Comparison of ENCODE assay signal across 10 cellular contexts in the genomic region with DNA sequence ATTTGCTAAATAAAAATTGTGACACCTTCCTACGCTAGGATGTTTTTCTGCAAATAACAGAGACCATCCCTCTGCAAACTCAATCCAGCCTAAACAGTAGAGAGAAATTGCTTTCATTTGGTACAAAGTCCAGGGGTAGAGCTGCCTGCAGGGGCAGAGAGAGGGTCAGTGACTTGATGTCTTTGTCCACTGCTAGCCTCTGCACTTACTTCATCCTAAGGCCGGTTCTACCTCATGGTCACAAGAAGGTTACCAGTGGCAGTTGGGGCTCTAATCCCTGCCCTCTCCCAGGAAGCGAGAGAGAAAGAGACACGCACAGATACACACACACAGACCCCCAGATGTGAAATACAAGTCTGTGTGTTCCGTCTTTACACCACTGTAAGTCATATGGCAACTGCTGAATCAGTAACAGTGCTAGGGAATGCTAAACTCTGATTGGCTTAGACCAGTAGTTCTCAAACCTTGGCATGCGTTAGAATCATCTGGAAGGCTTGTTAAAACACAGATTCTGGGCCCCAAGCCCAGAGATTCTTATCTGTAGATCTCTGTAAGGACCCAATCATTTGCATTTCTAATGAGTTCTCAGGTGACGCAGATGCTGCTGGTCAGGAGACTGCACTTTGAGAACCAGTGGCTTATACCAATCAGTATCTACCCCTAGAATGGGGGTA. TPM values are rescaled to one million over a fixed set of nuclear protein-coding genes. Genes with fewer than 3 reads are reported as not detected.
A peak's percentile ranks its signal among the peaks of the same experiment; 100 is the strongest.
DNase-seq lines count a peak whose midpoint lies in the region; ATAC-seq and TF ChIP-seq lines count a peak whose summit lies in the region.
"Had no signal": no experiment of that assay in that cellular context is flagged by ENCODE, and none has a peak within 500 bp of the region (broad histone marks: within the 10 kb centered on the region; RNA-seq: fewer than 3 reads in every experiment).

No MANE protein-coding gene starts in this region.

- H3K27ac ChIP-seq in smooth muscle cell (ENCODE audit: low read depth): peak overlapping the region; percentile 11
- no peak overlapping the region for H3K27ac ChIP-seq in tibial artery

- no peak for TF ChIP-seq CTCF in fibroblast of mammary gland (conservative IDR thresholded peaks at IDR 0.05; ENCODE audit: control insufficient read depth, insufficient read depth, low read depth, low read length)
- no peak for TF ChIP-seq CTCF in smooth muscle cell (IDR thresholded peaks at IDR 0.05; ENCODE audit: borderline replicate concordance, insufficient read depth, poor library complexity, severe bottlenecking)
- no peak for TF ChIP-seq CTCF in tibial artery (IDR thresholded peaks at IDR 0.05)

- H3K9me3 ChIP-seq in smooth muscle cell (replicated peaks; ENCODE audit: low read depth): no peaks in the 10 kb centered on the region
- no peaks in the 10 kb centered on the region for H3K9me3 ChIP-seq in tibial artery

- no peak overlapping the region for H3K9ac ChIP-seq in smooth muscle cell (ENCODE audit: low read depth)

- H3K4me2 ChIP-seq in smooth muscle cell: no peak overlapping the region

- H3K36me3 ChIP-seq in smooth muscle cell (ENCODE audit: low read depth) (peaks cover 3% of the 10 kb centered on the region), tibial artery (peaks cover 0 to 10% (median 6%) of the 10 kb centered on the region in 3 donors)

- peaks cover 6 to 23% of the 10 kb centered on the region in 2 donors for H3K27me3 Mint-ChIP-seq in effector memory CD8-positive, alpha-beta T cell
- H3K27me3 Mint-ChIP-seq in stimulated activated memory B cell treated with anti-CD40 and anti-IgM and Interleukin-4, amounts not matched to agents 10 μg/mL and 1 μg/mL and 100 μg/mL, for 72 hours: peaks cover 9% of the 10 kb centered on the region

- H3K27me3 ChIP-seq in smooth muscle cell (ENCODE audit: low read depth) (no peaks in the 10 kb centered on the region), tibial artery (no peaks in the 10 kb centered on the region)

- intact Hi-C loops in tibial artery (cut with DNase I; ENCODE audit: low total_unique reads): no loop called here

- H3K9me3 Mint-ChIP-seq in effector memory CD8-positive, alpha-beta T cell: no peaks in the 10 kb centered on the region
- no peaks in the 10 kb centered on the region for H3K9me3 Mint-ChIP-seq in stimulated activated memory B cell treated with anti-CD40 and anti-IgM and Interleukin-4, amounts not matched to agents 10 μg/mL and 1 μg/mL and 100 μg/mL, for 72 hours
- H3K9me3 Mint-ChIP-seq: nephron progenitor cell had no signal

- no peak overlapping the region for H3K4me3 Mint-ChIP-seq in effector memory CD8-positive, alpha-beta T cell
- H3K4me3 Mint-ChIP-seq in stimulated activated memory B cell treated with anti-CD40 and anti-IgM and Interleukin-4, amounts not matched to agents 10 μg/mL and 1 μg/mL and 100 μg/mL, for 72 hours: no peak overlapping the region
- H3K4me3 Mint-ChIP-seq: nephron progenitor cell had no signal

- peak; percentile 26 for ATAC-seq in SK-N-SH treated with all-trans-retinoic acid at 6 μM for 48 hours
- ATAC-seq in effector memory CD8-positive, alpha-beta T cell (replicated peaks): no peak
- no peak for ATAC-seq in stimulated activated memory B cell treated with anti-CD40 and anti-IgM and Interleukin-4, amounts not matched to agents 10 μg/mL and 1 μg/mL and 100 μg/mL, for 72 hours

- peaks cover 6% of the 10 kb centered on the region for H3K36me3 Mint-ChIP-seq in effector memory CD8-positive, alpha-beta T cell (ENCODE audit: insufficient read depth)
- H3K36me3 Mint-ChIP-seq in stimulated activated memory B cell treated with anti-CD40 and anti-IgM and Interleukin-4, amounts not matched to agents 10 μg/mL and 1 μg/mL and 100 μg/mL, for 72 hours: no peaks in the 10 kb centered on the region

- H3K79me2 ChIP-seq in smooth muscle cell (ENCODE audit: low read depth): no peaks in the 10 kb centered on the region

- H3K4me3 ChIP-seq in fibroblast of mammary gland (ENCODE audit: control insufficient read depth, low read depth, low read length): no peak overlapping the region
- H3K4me3 ChIP-seq in smooth muscle cell: no peak overlapping the region
- no peak overlapping the region for H3K4me3 ChIP-seq in tibial artery

- H4K20me1 ChIP-seq in smooth muscle cell (ENCODE audit: low read depth): no peaks in the 10 kb centered on the region

- WGBS in smooth muscle cell (ENCODE audit: low lambda C conversion rate): 76% methylated on average over 7 of the region's 7 CpGs

- DNase-seq in GM03348 (ENCODE audit: low spot score): peak; percentile 76
- DNase-seq in fibroblast of mammary gland (ENCODE audit: low read depth): peak; percentile 81
- no peak for DNase-seq in smooth muscle cell (lab: John Stamatoyannopoulos, UW; ENCODE audit: unreplicated experiment)
- no peak for DNase-seq in tibial artery
- no peak for DNase-seq in effector memory CD8-positive, alpha-beta T cell
- no peak for DNase-seq in T-helper 9 cell
- DNase-seq: GOT3, nephron progenitor cell had no signal

- H3K4me1 ChIP-seq in smooth muscle cell (ENCODE audit: low read depth) (peaks cover 3% of the 10 kb centered on the region), tibial artery (peaks cover 0 to 17% (median 11%) of the 10 kb centered on the region in 4 donors)

- H3K4me1 Mint-ChIP-seq in effector memory CD8-positive, alpha-beta T cell (ENCODE audit: low read depth in 2 of 2): no peaks in the 10 kb centered on the region
- H3K4me1 Mint-ChIP-seq in stimulated activated memory B cell treated with anti-CD40 and anti-IgM and Interleukin-4, amounts not matched to agents 10 μg/mL and 1 μg/mL and 100 μg/mL, for 72 hours: no peaks in the 10 kb centered on the region

- no peak overlapping the region for H3K27ac Mint-ChIP-seq in effector memory CD8-positive, alpha-beta T cell
- H3K27ac Mint-ChIP-seq in stimulated activated memory B cell treated with anti-CD40 and anti-IgM and Interleukin-4, amounts not matched to agents 10 μg/mL and 1 μg/mL and 100 μg/mL, for 72 hours: no peak overlapping the region
- H3K27ac Mint-ChIP-seq: nephron progenitor cell had no signal

- no peak overlapping the region for H2AFZ ChIP-seq in smooth muscle cell (ENCODE audit: low read depth)

- H3F3A ChIP-seq in smooth muscle cell (ENCODE audit: low read depth): peaks cover 40% of the 10 kb centered on the region

TF ChIP-seq in SK-N-SH treated with all-trans-retinoic acid at 6 μM for 48 hours, 23 proteins besides CTCF, POLR2A, EP300 and RAD21 (continues in another document):
- TF ChIP-seq CSDC2 (CRISPR knock-in tag; IDR thresholded peaks at IDR 0.05) (no peak), CREB5 (CRISPR knock-in tag; IDR thresholded peaks at IDR 0.05; ENCODE audit: low read depth) (no peak), ZFP30 (CRISPR knock-in tag; IDR thresholded peaks at IDR 0.05) (no peak), ZC3H10 (CRISPR knock-in tag; IDR thresholded peaks at IDR 0.05) (no peak), ARNTL (CRISPR knock-in tag; IDR thresholded peaks at IDR 0.05; ENCODE audit: borderline replicate concordance, low read depth) (no peak), ZNF70 (CRISPR knock-in tag; IDR thresholded peaks at IDR 0.05) (no peak), ESRRG (CRISPR knock-in tag; IDR thresholded peaks at IDR 0.05) (no peak), GLIS3 (CRISPR knock-in tag; IDR thresholded peaks at IDR 0.05) (no peak), ZNF565 (CRISPR knock-in tag; conservative IDR thresholded peaks at IDR 0.05; ENCODE audit: low read depth) (no peak), PPARA (CRISPR knock-in tag; IDR thresholded peaks at IDR 0.05; ENCODE audit: borderline replicate concordance) (no peak), RARB (CRISPR knock-in tag; IDR thresholded peaks at IDR 0.05) (no peak), ZFP3 (CRISPR knock-in tag; IDR thresholded peaks at IDR 0.05) (no peak), TCF4 (CRISPR knock-in tag; IDR thresholded peaks at IDR 0.05; ENCODE audit: borderline replicate concordance) (no peak), OSR1 (CRISPR knock-in tag; IDR thresholded peaks at IDR 0.05) (no peak), ISL1 (CRISPR knock-in tag; IDR thresholded peaks at IDR 0.05) (no peak), BACH2 (CRISPR knock-in tag; IDR thresholded peaks at IDR 0.05; ENCODE audit: borderline replicate concordance) (no peak)
- TF ChIP-seq, protein P1, sequence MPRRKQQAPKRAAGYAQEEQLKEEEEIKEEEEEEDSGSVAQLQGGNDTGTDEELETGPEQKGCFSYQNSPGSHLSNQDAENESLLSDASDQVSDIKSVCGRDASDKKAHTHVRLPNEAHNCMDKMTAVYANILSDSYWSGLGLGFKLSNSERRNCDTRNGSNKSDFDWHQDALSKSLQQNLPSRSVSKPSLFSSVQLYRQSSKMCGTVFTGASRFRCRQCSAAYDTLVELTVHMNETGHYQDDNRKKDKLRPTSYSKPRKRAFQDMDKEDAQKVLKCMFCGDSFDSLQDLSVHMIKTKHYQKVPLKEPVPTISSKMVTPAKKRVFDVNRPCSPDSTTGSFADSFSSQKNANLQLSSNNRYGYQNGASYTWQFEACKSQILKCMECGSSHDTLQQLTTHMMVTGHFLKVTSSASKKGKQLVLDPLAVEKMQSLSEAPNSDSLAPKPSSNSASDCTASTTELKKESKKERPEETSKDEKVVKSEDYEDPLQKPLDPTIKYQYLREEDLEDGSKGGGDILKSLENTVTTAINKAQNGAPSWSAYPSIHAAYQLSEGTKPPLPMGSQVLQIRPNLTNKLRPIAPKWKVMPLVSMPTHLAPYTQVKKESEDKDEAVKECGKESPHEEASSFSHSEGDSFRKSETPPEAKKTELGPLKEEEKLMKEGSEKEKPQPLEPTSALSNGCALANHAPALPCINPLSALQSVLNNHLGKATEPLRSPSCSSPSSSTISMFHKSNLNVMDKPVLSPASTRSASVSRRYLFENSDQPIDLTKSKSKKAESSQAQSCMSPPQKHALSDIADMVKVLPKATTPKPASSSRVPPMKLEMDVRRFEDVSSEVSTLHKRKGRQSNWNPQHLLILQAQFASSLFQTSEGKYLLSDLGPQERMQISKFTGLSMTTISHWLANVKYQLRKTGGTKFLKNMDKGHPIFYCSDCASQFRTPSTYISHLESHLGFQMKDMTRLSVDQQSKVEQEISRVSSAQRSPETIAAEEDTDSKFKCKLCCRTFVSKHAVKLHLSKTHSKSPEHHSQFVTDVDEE (CRISPR knock-in tag; IDR thresholded peaks at IDR 0.05): no peak

RNA-seq across cellular contexts. Expression of gene LPCAT2, which starts 13.1 kb away (rescaled TPM):
- 55.6 and 65.3 TPM in 2 replicates for total RNA-seq in smooth muscle cell
- 12.3 and 34.8 TPM in 2 replicates for polyA plus RNA-seq in smooth muscle cell

RNA-seq across cellular contexts. Expression of gene MMP2, which starts 16.8 kb away (rescaled TPM):
- 431 and 446 TPM in 2 replicates for total RNA-seq in smooth muscle cell
- 688 and 746 TPM in 2 replicates for polyA plus RNA-seq in smooth muscle cell

Comparison
In these comparisons a context has a peak if more than half of its experiments do, and no peak if none do; other contexts are left out.
1. DNase-seq: peak in GM03348 (single experiment) and fibroblast of mammary gland (single experiment); none in smooth muscle cell (single experiment), tibial artery (0 of 2), effector memory CD8-positive, alpha-beta T cell (0 of 3) and T-helper 9 cell (single experiment).